ENCODE assay signal across 16 cellular contexts in genomic region chr17:55283256-55283965, GRCh38. TPM values are rescaled to one million over a fixed set of nuclear protein-coding genes. Genes with fewer than 3 reads are reported as not detected.
DNase-seq lines count a peak whose midpoint lies in the region; ATAC-seq and TF ChIP-seq lines count a peak whose summit lies in the region.
"Had no signal": no experiment of that assay in that cellular context is flagged by ENCODE, and none has a peak within 500 bp of the region (broad histone marks: within the 10 kb centered on the region; RNA-seq: fewer than 3 reads in every experiment).

No MANE protein-coding gene starts in this region.

- H4K20me1 ChIP-seq in neural progenitor cell (ENCODE audit: low read depth): no peaks in the 10 kb centered on the region

- H3K27ac Mint-ChIP-seq in CD4-positive, CD25-positive, alpha-beta regulatory T cell: peak overlapping the region; percentile 15 to 32 (median 16)
- peak overlapping the region in 3 of 5 experiments; percentile 29 to 42 (median 34) for H3K27ac Mint-ChIP-seq in brain
- H3K27ac Mint-ChIP-seq in stimulated activated memory B cell treated with anti-CD40 and anti-IgM and Interleukin-4, amounts not matched to agents 10 μg/mL and 1 μg/mL and 100 μg/mL, for 72 hours: no peak overlapping the region
- H3K27ac Mint-ChIP-seq in neural progenitor cell: no peak overlapping the region
- H3K27ac Mint-ChIP-seq: progenitor cell of endocrine pancreas had no signal

- H3F3A ChIP-seq in neural progenitor cell (ENCODE audit: low read depth): no peaks in the 10 kb centered on the region

- ATAC-seq in CD4-positive, CD25-positive, alpha-beta regulatory T cell (ENCODE audit: low read depth in 2 of 2): no peak
- ATAC-seq in stimulated activated memory B cell treated with anti-CD40 and anti-IgM and Interleukin-4, amounts not matched to agents 10 μg/mL and 1 μg/mL and 100 μg/mL, for 72 hours: peak; percentile 8
- ATAC-seq in mucosa of descending colon: no peak
- ATAC-seq in HG02938 (IDR thresholded peaks at IDR 0.05; ENCODE audit: unreplicated experiment): no peak
- ATAC-seq: activated CD4-positive, CD25-positive, alpha-beta regulatory T cell treated with anti-CD3 and anti-CD28 coated beads, Interleukin-2, amount 50 U/mL, for 24 hours had no signal

- H3K4me1 ChIP-seq in CD4-positive, CD25-positive, alpha-beta regulatory T cell (ENCODE audit: control insufficient read depth, insufficient read depth, low read length, poor library complexity, severe bottlenecking): peaks cover 11% of the 10 kb centered on the region
- H3K4me1 ChIP-seq in mucosa of descending colon (ENCODE audit: low read depth) (peaks cover 18% of the 10 kb centered on the region), neural progenitor cell (no peaks in the 10 kb centered on the region)

- no peak overlapping the region for H3K4me2 ChIP-seq in neural progenitor cell

- H3K4me3 ChIP-seq in CD4-positive, CD25-positive, alpha-beta regulatory T cell (ENCODE audit: low read depth, low read length): no peak overlapping the region
- H3K4me3 ChIP-seq in mucosa of descending colon (no peak overlapping the region), neural progenitor cell (no peak overlapping the region)

- H3K36me3 ChIP-seq in CD4-positive, CD25-positive, alpha-beta regulatory T cell (ENCODE audit: control insufficient read depth, insufficient read depth, low read length): no peaks in the 10 kb centered on the region
- H3K36me3 ChIP-seq in mucosa of descending colon (ENCODE audit: low read depth): no peaks in the 10 kb centered on the region
- H3K36me3 ChIP-seq in neural progenitor cell: no peaks in the 10 kb centered on the region

- peaks cover 4% of the 10 kb centered on the region for H3K27me3 Mint-ChIP-seq in CD4-positive, CD25-positive, alpha-beta regulatory T cell
- no peaks in the 10 kb centered on the region for H3K27me3 Mint-ChIP-seq in brain
- H3K27me3 Mint-ChIP-seq in stimulated activated memory B cell treated with anti-CD40 and anti-IgM and Interleukin-4, amounts not matched to agents 10 μg/mL and 1 μg/mL and 100 μg/mL, for 72 hours: no peaks in the 10 kb centered on the region
- H3K27me3 Mint-ChIP-seq in neural progenitor cell (ENCODE audit: insufficient read depth, low read depth): peaks cover 3% of the 10 kb centered on the region
- H3K27me3 Mint-ChIP-seq: progenitor cell of endocrine pancreas had no signal

- no peak overlapping the region for H3K9ac ChIP-seq in neural progenitor cell

- no peaks in the 10 kb centered on the region for H3K9me3 ChIP-seq in CD4-positive, CD25-positive, alpha-beta regulatory T cell (ENCODE audit: control insufficient read depth in 2 of 2, low read length in 2 of 2)
- H3K9me3 ChIP-seq in mucosa of descending colon (no peaks in the 10 kb centered on the region), neural progenitor cell (ENCODE audit: low read depth) (no peaks in the 10 kb centered on the region)

- no peak overlapping the region for H3K27ac ChIP-seq in CD4-positive, CD25-positive, alpha-beta regulatory T cell (ENCODE audit: insufficient read depth, low read length, poor library complexity, severe bottlenecking)
- H3K27ac ChIP-seq in layer of hippocampus (ENCODE audit: low read depth, low read length) (peak overlapping the region; percentile 22), neural progenitor cell (no peak overlapping the region)

- no peak for TF ChIP-seq CTCF in brain (conservative IDR thresholded peaks at IDR 0.05)
- TF ChIP-seq CTCF in mucosa of descending colon (IDR thresholded peaks at IDR 0.05): no peak
- no peak for TF ChIP-seq CTCF in neural progenitor cell (IDR thresholded peaks at IDR 0.05)

- intact Hi-C loops in mucosa of descending colon (cut with DNase I, micrococcal nuclease): no loop called here

- H2AFZ ChIP-seq in neural progenitor cell (replicated peaks): no peak overlapping the region

- no peaks in the 10 kb centered on the region for H3K36me3 Mint-ChIP-seq in CD4-positive, CD25-positive, alpha-beta regulatory T cell
- H3K36me3 Mint-ChIP-seq in brain: no peaks in the 10 kb centered on the region
- no peaks in the 10 kb centered on the region for H3K36me3 Mint-ChIP-seq in stimulated activated memory B cell treated with anti-CD40 and anti-IgM and Interleukin-4, amounts not matched to agents 10 μg/mL and 1 μg/mL and 100 μg/mL, for 72 hours
- no peaks in the 10 kb centered on the region for H3K36me3 Mint-ChIP-seq in neural progenitor cell

- H3K9me3 Mint-ChIP-seq in CD4-positive, CD25-positive, alpha-beta regulatory T cell: no peaks in the 10 kb centered on the region
- H3K9me3 Mint-ChIP-seq in brain (peaks cover 0 to 2% (median 0%) of the 10 kb centered on the region in 5 experiments), neural progenitor cell (no peaks in the 10 kb centered on the region)
- H3K9me3 Mint-ChIP-seq in stimulated activated memory B cell treated with anti-CD40 and anti-IgM and Interleukin-4, amounts not matched to agents 10 μg/mL and 1 μg/mL and 100 μg/mL, for 72 hours: no peaks in the 10 kb centered on the region

- DNase-seq in CD4-positive, CD25-positive, alpha-beta regulatory T cell: no peak
- DNase-seq in pons (ENCODE audit: low spot score): no peak
- DNase-seq in mucosa of descending colon: no peak
- DNase-seq in neural progenitor cell (ENCODE audit: low spot score): no peak
- DNase-seq: activated CD8-positive, alpha-beta memory T cell treated with anti-CD3 and anti-CD28 coated beads, Interleukin-2, amount 50 U/mL, for 48 hours; cortex of kidney; midbrain; NCI-H2107; stimulated activated CD4-positive, alpha-beta T cell treated with anti-CD3 and anti-CD28 coated beads, Interleukin-1b, Interleukin-23, amount 100 ng/mL, for 48 hours; stimulated activated CD8-positive, alpha-beta memory T cell treated with anti-CD3 and anti-CD28 coated beads, Interleukin-4, amount 100 ng/mL, for 48 hours had no signal

- peaks cover 0 to 28% (median 17%) of the 10 kb centered on the region in 4 donors for H3K4me1 Mint-ChIP-seq in CD4-positive, CD25-positive, alpha-beta regulatory T cell
- H3K4me1 Mint-ChIP-seq in brain (peaks cover 25% of the 10 kb centered on the region), neural progenitor cell (no peaks in the 10 kb centered on the region)
- H3K4me1 Mint-ChIP-seq in stimulated activated memory B cell treated with anti-CD40 and anti-IgM and Interleukin-4, amounts not matched to agents 10 μg/mL and 1 μg/mL and 100 μg/mL, for 72 hours: no peaks in the 10 kb centered on the region

- no peaks in the 10 kb centered on the region for H3K79me2 ChIP-seq in neural progenitor cell (ENCODE audit: low read depth)

- no peaks in the 10 kb centered on the region for H3K27me3 ChIP-seq in CD4-positive, CD25-positive, alpha-beta regulatory T cell (ENCODE audit: control insufficient read depth, insufficient read depth, low read length)
- H3K27me3 ChIP-seq in layer of hippocampus (ENCODE audit: control insufficient read depth, insufficient read depth, low read length) (no peaks in the 10 kb centered on the region), neural progenitor cell (no peaks in the 10 kb centered on the region)

- H3K4me3 Mint-ChIP-seq in CD4-positive, CD25-positive, alpha-beta regulatory T cell: no peak overlapping the region
- H3K4me3 Mint-ChIP-seq in brain (no peak overlapping the region), neural progenitor cell (no peak overlapping the region)
- no peak overlapping the region for H3K4me3 Mint-ChIP-seq in stimulated activated memory B cell treated with anti-CD40 and anti-IgM and Interleukin-4, amounts not matched to agents 10 μg/mL and 1 μg/mL and 100 μg/mL, for 72 hours

RNA-seq across cellular contexts. Expression of gene HLF, which starts 18.7 kb away (rescaled TPM):
- 2.1 TPM for total RNA-seq in CD4-positive, CD25-positive, alpha-beta regulatory T cell
- 1 to 10 TPM in 1 of 4 donors, under 1 TPM in 3; 0.28 to 1.3 (median 0.61) TPM for polyA plus RNA-seq in CD4-positive, CD25-positive, alpha-beta regulatory T cell
- 6.1 TPM for polyA plus RNA-seq in brain (ENCODE audit: insufficient read depth, low read depth, low replicate concordance)
- total RNA-seq in mucosa of descending colon: 10 to 100 TPM in 1 of 3 donors, 1 to 10 TPM in 2; 1.3 to 34.9 (median 3.5) TPM
- total RNA-seq in neural progenitor cell (ENCODE audit: low replicate concordance): 0.06 and 0.11 TPM in 2 replicates

Comparison
In these comparisons a context has a peak if more than half of its experiments do, and no peak if none do; other contexts are left out.
1. H3K27ac Mint-ChIP-seq: peak in CD4-positive, CD25-positive, alpha-beta regulatory T cell (3 of 3) and brain (3 of 5); none in stimulated activated memory B cell treated with anti-CD40 and anti-IgM and Interleukin-4, amounts not matched to agents 10 μg/mL and 1 μg/mL and 100 μg/mL, for 72 hours (single experiment) and neural progenitor cell (single experiment).